10 cellular contexts compared by ENCODE assay signal in the genomic region with DNA sequence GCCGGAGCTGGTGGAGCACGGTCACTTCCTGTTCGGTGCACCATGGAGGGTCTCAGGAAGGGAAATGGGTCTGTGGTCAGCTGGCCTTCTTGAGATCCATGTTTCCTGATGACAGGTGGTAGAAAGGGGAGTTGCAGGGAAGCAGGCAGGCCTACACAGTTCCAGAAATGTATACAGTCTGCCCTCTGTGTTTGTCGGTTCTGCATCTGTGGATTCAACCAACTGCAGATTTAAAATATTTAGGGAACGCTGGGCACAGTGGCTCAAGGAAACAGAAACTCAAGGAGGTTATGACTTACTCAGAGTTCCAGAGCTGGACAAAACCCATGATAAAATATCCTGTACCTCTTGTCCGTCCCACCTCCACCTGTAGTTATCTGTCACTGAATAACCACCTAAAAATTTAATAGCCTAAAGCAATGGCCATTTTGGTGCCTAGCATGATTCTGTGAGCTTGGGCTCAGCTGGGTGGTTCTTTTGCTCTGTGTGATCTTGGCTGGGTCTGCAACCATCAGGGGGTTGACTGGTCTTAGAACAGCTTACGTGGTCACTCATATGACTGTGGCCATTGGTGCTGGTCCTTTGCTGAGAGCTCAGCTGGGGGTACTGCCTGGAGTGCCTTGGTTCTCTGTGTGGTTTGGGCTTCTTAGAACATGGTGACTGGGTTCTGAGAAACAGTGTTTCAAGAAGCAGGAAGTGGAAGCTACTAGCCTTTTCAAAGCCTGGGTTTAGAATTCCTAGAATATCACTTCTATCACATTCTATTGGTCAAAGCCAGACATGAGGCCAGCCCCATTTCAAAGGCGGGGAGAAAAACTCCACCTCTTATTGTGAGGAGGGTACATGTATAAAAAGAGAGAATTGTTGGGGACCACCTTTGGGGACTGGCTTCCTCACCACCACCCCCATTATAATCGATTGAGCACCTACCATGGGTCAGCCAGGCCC.
DNase-seq lines count a peak whose midpoint lies in the region; ATAC-seq and TF ChIP-seq lines count a peak whose summit lies in the region.
"Had no signal": no experiment of that assay in that cellular context is flagged by ENCODE, and none has a peak within 500 bp of the region (broad histone marks: within the 10 kb centered on the region; RNA-seq: fewer than 3 reads in every experiment).

No MANE protein-coding gene starts in this region.

- peak overlapping the region; percentile 52 for H3K4me3 Mint-ChIP-seq in activated naive CD4-positive, alpha-beta T cell treated with anti-CD3 and anti-CD28 coated beads, Interleukin-2, amount 50 U/mL, for 24 hours
- H3K4me3 Mint-ChIP-seq in activated T-helper 2 cell treated with anti-CD3 and anti-CD28 coated beads, Interferon-gamma antibody, Interleukin-2, Interleukin-4, amounts not matched to agents 10 μg/mL and 5 μg/mL and 100 μg/mL, durations not matched to agents 14 hours and 24 hours and 36 hours (ENCODE audit: low read depth): peak overlapping the region; percentile 58

- no peak for ATAC-seq in lung (ENCODE audit: insufficient read depth, low FRiP score)

- no peak for TF ChIP-seq CTCF in lung (IDR thresholded peaks at IDR 0.05; ENCODE audit: control extremely low read depth, extremely low read depth)
- no peak for TF ChIP-seq CTCF in uterus (IDR thresholded peaks at IDR 0.05)
- TF ChIP-seq CTCF in testis (IDR thresholded peaks at IDR 0.05): no peak
- no peak for TF ChIP-seq CTCF in Peyer's patch (IDR thresholded peaks at IDR 0.05)

- peaks cover 37% of the 10 kb centered on the region for H3K36me3 Mint-ChIP-seq in activated naive CD4-positive, alpha-beta T cell treated with anti-CD3 and anti-CD28 coated beads, Interleukin-2, amount 50 U/mL, for 24 hours
- peaks cover 83% of the 10 kb centered on the region for H3K36me3 Mint-ChIP-seq in activated T-helper 2 cell treated with anti-CD3 and anti-CD28 coated beads, Interferon-gamma antibody, Interleukin-2, Interleukin-4, amounts not matched to agents 10 μg/mL and 5 μg/mL and 100 μg/mL, durations not matched to agents 14 hours and 24 hours and 36 hours (ENCODE audit: low read depth)

- H3K27ac ChIP-seq in lung (ENCODE audit: low read depth in 1 of 2, low read length in 1 of 2): peak overlapping the region; percentile 26 to 62
- peak overlapping the region; percentile 94 to 98 for H3K27ac ChIP-seq in uterus
- H3K27ac ChIP-seq in testis: no peak overlapping the region
- peak overlapping the region in 2 of 4 donors; percentile 74 to 77 for H3K27ac ChIP-seq in Peyer's patch

- H3K27ac Mint-ChIP-seq in activated naive CD4-positive, alpha-beta T cell treated with anti-CD3 and anti-CD28 coated beads, Interleukin-2, amount 50 U/mL, for 24 hours: peak overlapping the region; percentile 27
- peak overlapping the region; percentile 87 for H3K27ac Mint-ChIP-seq in activated T-helper 2 cell treated with anti-CD3 and anti-CD28 coated beads, Interferon-gamma antibody, Interleukin-2, Interleukin-4, amounts not matched to agents 10 μg/mL and 5 μg/mL and 100 μg/mL, durations not matched to agents 14 hours and 24 hours and 36 hours

- H3K27me3 Mint-ChIP-seq in activated naive CD4-positive, alpha-beta T cell treated with anti-CD3 and anti-CD28 coated beads, Interleukin-2, amount 50 U/mL, for 24 hours: no peaks in the 10 kb centered on the region
- no peaks in the 10 kb centered on the region for H3K27me3 Mint-ChIP-seq in activated T-helper 2 cell treated with anti-CD3 and anti-CD28 coated beads, Interferon-gamma antibody, Interleukin-2, Interleukin-4, amounts not matched to agents 10 μg/mL and 5 μg/mL and 100 μg/mL, durations not matched to agents 14 hours and 24 hours and 36 hours (ENCODE audit: low read depth)

- H3K9me3 Mint-ChIP-seq in activated naive CD4-positive, alpha-beta T cell treated with anti-CD3 and anti-CD28 coated beads, Interleukin-2, amount 50 U/mL, for 24 hours: peaks cover 5% of the 10 kb centered on the region
- peaks cover 24% of the 10 kb centered on the region for H3K9me3 Mint-ChIP-seq in activated T-helper 2 cell treated with anti-CD3 and anti-CD28 coated beads, Interferon-gamma antibody, Interleukin-2, Interleukin-4, amounts not matched to agents 10 μg/mL and 5 μg/mL and 100 μg/mL, durations not matched to agents 14 hours and 24 hours and 36 hours

- H3K9me3 ChIP-seq in lung (ENCODE audit: control insufficient read depth in 2 of 2, insufficient read depth in 1 of 2, low read length in 1 of 2) (peaks cover 0 to 2% of the 10 kb centered on the region in 2 donors), uterus (no peaks in the 10 kb centered on the region), testis (no peaks in the 10 kb centered on the region), Peyer's patch (no peaks in the 10 kb centered on the region)

- peaks cover 73% of the 10 kb centered on the region for H3K4me1 Mint-ChIP-seq in activated naive CD4-positive, alpha-beta T cell treated with anti-CD3 and anti-CD28 coated beads, Interleukin-2, amount 50 U/mL, for 24 hours
- peaks cover 76% of the 10 kb centered on the region for H3K4me1 Mint-ChIP-seq in activated T-helper 2 cell treated with anti-CD3 and anti-CD28 coated beads, Interferon-gamma antibody, Interleukin-2, Interleukin-4, amounts not matched to agents 10 μg/mL and 5 μg/mL and 100 μg/mL, durations not matched to agents 14 hours and 24 hours and 36 hours (ENCODE audit: low read depth)

- TF ChIP-seq POLR2A in uterus (IDR thresholded peaks at IDR 0.05): no peak
- no peak for TF ChIP-seq POLR2A in testis (IDR thresholded peaks at IDR 0.05)
- no peak for TF ChIP-seq POLR2A in Peyer's patch (IDR thresholded peaks at IDR 0.05)

- 80 to 83% methylated on average over 9 of the region's 9 CpGs for WGBS in lung, 2 donors
- WGBS in testis, 2 donors: 87 to 96% methylated on average over 9 of the region's 9 CpGs

- H3K4me1 ChIP-seq in lung (ENCODE audit: control insufficient read depth in 2 of 2, insufficient read depth in 2 of 2, low read length in 2 of 2) (peaks cover 5 to 26% of the 10 kb centered on the region in 2 donors), uterus (peaks cover 0 to 5% of the 10 kb centered on the region in 2 donors), testis (peaks cover 19% of the 10 kb centered on the region), Peyer's patch (peaks cover 0 to 24% (median 5%) of the 10 kb centered on the region in 4 donors)

- no peak for DNase-seq in activated naive CD4-positive, alpha-beta T cell treated with anti-CD3 and anti-CD28 coated beads, Interleukin-2, amount 50 U/mL, for 16 hours
- DNase-seq in activated T-helper 2 cell treated with anti-CD3 and anti-CD28 coated beads, Interferon-gamma antibody, Interleukin-2, Interleukin-4, amounts not matched to agents 10 μg/mL and 5 μg/mL and 100 μg/mL, durations not matched to agents 14 hours and 24 hours and 36 hours (ENCODE audit: low spot score): peak; percentile 39
- DNase-seq in lung (ENCODE audit: low spot score) (no peak), uterus (no peak), testis (no peak), NCI-H1048 (lab: John Stamatoyannopoulos, UW) (no peak), Peyer's patch (no peak)
- DNase-seq: dorsolateral prefrontal cortex, NCI-H2029 treated with DMSO at 0.1 percent for 48 hours had no signal

- H3K4me3 ChIP-seq in lung (no peak overlapping the region), uterus (no peak overlapping the region), testis (no peak overlapping the region), Peyer's patch (no peak overlapping the region)
- H3K4me3 ChIP-seq: dorsolateral prefrontal cortex had no signal

- intact Hi-C loops in activated T-helper 2 cell treated with anti-CD3 and anti-CD28 coated beads, Interferon-gamma antibody, Interleukin-2, Interleukin-4, amounts not matched to agents 10 μg/mL and 5 μg/mL and 100 μg/mL, durations not matched to agents 14 hours and 24 hours and 36 hours (cut with micrococcal nuclease): loop anchor here (2.0 kb wide), 3 partner anchors 17 to 91 kb away; no protein-coding TSS in a partner anchor
- intact Hi-C loops in uterus (cut with DNase I; ENCODE audit: low total_unique reads) (no loop called here), testis (cut with DNase I; ENCODE audit: low total_unique reads) (no loop called here)

- no peaks in the 10 kb centered on the region for H3K27me3 ChIP-seq in lung (ENCODE audit: control insufficient read depth, insufficient read depth)
- H3K27me3 ChIP-seq in uterus: no peaks in the 10 kb centered on the region
- H3K27me3 ChIP-seq in testis: no peaks in the 10 kb centered on the region
- no peaks in the 10 kb centered on the region for H3K27me3 ChIP-seq in Peyer's patch
- H3K27me3 ChIP-seq: dorsolateral prefrontal cortex had no signal

- H3K36me3 ChIP-seq in lung (ENCODE audit: control insufficient read depth in 2 of 2, insufficient read depth in 2 of 2, low read length in 2 of 2) (peaks cover 0 to 4% of the 10 kb centered on the region in 2 donors), uterus (no peaks in the 10 kb centered on the region), testis (ENCODE audit: low read depth, missing control alignments) (no peaks in the 10 kb centered on the region), Peyer's patch (no peaks in the 10 kb centered on the region)

Comparison
In these comparisons a context has a peak if more than half of its experiments do, and no peak if none do; other contexts are left out.
1. H3K27ac ChIP-seq: peak in lung (2 of 2) and uterus (2 of 2); none in testis (0 of 2).